Comparison of ENCODE assay signal across 2 cellular contexts in the genomic region with DNA sequence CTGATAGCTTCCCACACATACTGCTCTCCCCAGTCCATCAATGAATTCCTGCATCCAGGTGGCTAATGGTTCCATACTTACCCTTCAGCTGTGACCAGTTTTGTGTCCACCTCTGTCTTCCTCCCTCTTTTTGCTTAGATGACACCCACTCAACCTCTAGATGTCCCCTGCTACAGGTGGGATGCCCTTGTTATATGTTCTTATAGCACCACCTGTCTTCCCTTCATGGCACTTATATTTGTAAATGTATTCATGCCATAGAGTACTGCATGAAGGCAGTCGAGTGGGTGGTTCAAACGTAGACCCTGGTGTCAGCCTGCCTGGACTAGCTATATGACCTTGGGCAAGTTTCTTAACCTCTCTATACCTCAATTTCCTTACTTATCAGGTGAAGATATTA.
TF ChIP-seq lines count a peak whose summit lies in the region.

No MANE protein-coding gene starts in this region.

TF ChIP-seq in A549, 52 proteins besides CTCF, POLR2A, EP300 and RAD21 (continued from another document):
- no peak for TF ChIP-seq MAZ (IDR thresholded peaks at IDR 0.05; ENCODE audit: borderline replicate concordance, low read depth, low read length)
- no peak for TF ChIP-seq FOSB (CRISPR knock-in tag; IDR thresholded peaks at IDR 0.05)
- TF ChIP-seq, protein P1, sequence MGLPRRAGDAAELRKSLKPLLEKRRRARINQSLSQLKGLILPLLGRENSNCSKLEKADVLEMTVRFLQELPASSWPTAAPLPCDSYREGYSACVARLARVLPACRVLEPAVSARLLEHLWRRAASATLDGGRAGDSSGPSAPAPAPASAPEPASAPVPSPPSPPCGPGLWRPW (IDR thresholded peaks at IDR 0.05): no peak
- no peak for TF ChIP-seq FOXS1 (CRISPR knock-in tag; IDR thresholded peaks at IDR 0.05)
- no peak for TF ChIP-seq FOSL2 (IDR thresholded peaks at IDR 0.05)
- no peak for TF ChIP-seq FOSL2 (CRISPR knock-in tag; IDR thresholded peaks at IDR 0.05)
- TF ChIP-seq, protein P2, sequence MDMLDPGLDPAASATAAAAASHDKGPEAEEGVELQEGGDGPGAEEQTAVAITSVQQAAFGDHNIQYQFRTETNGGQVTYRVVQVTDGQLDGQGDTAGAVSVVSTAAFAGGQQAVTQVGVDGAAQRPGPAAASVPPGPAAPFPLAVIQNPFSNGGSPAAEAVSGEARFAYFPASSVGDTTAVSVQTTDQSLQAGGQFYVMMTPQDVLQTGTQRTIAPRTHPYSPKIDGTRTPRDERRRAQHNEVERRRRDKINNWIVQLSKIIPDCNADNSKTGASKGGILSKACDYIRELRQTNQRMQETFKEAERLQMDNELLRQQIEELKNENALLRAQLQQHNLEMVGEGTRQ (IDR thresholded peaks at IDR 0.05): no peak
- no peak for TF ChIP-seq RFX5 (IDR thresholded peaks at IDR 0.05)
- TF ChIP-seq, protein P3, sequence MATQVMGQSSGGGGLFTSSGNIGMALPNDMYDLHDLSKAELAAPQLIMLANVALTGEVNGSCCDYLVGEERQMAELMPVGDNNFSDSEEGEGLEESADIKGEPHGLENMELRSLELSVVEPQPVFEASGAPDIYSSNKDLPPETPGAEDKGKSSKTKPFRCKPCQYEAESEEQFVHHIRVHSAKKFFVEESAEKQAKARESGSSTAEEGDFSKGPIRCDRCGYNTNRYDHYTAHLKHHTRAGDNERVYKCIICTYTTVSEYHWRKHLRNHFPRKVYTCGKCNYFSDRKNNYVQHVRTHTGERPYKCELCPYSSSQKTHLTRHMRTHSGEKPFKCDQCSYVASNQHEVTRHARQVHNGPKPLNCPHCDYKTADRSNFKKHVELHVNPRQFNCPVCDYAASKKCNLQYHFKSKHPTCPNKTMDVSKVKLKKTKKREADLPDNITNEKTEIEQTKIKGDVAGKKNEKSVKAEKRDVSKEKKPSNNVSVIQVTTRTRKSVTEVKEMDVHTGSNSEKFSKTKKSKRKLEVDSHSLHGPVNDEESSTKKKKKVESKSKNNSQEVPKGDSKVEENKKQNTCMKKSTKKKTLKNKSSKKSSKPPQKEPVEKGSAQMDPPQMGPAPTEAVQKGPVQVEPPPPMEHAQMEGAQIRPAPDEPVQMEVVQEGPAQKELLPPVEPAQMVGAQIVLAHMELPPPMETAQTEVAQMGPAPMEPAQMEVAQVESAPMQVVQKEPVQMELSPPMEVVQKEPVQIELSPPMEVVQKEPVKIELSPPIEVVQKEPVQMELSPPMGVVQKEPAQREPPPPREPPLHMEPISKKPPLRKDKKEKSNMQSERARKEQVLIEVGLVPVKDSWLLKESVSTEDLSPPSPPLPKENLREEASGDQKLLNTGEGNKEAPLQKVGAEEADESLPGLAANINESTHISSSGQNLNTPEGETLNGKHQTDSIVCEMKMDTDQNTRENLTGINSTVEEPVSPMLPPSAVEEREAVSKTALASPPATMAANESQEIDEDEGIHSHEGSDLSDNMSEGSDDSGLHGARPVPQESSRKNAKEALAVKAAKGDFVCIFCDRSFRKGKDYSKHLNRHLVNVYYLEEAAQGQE (IDR thresholded peaks at IDR 0.05): no peak
- TF ChIP-seq, protein P4, sequence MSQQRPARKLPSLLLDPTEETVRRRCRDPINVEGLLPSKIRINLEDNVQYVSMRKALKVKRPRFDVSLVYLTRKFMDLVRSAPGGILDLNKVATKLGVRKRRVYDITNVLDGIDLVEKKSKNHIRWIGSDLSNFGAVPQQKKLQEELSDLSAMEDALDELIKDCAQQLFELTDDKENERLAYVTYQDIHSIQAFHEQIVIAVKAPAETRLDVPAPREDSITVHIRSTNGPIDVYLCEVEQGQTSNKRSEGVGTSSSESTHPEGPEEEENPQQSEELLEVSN (IDR thresholded peaks at IDR 0.05; ENCODE audit: borderline replicate concordance, low read depth): no peak

TF ChIP-seq in K562, 482 proteins besides CTCF, POLR2A, EP300 and RAD21 (continues in another document):
- TF ChIP-seq, protein P5, sequence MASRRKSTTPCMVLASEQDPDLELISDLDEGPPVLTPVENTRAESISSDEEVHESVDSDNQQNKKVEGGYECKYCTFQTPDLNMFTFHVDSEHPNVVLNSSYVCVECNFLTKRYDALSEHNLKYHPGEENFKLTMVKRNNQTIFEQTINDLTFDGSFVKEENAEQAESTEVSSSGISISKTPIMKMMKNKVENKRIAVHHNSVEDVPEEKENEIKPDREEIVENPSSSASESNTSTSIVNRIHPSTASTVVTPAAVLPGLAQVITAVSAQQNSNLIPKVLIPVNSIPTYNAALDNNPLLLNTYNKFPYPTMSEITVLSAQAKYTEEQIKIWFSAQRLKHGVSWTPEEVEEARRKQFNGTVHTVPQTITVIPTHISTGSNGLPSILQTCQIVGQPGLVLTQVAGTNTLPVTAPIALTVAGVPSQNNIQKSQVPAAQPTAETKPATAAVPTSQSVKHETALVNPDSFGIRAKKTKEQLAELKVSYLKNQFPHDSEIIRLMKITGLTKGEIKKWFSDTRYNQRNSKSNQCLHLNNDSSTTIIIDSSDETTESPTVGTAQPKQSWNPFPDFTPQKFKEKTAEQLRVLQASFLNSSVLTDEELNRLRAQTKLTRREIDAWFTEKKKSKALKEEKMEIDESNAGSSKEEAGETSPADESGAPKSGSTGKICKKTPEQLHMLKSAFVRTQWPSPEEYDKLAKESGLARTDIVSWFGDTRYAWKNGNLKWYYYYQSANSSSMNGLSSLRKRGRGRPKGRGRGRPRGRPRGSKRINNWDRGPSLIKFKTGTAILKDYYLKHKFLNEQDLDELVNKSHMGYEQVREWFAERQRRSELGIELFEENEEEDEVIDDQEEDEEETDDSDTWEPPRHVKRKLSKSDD (conservative IDR thresholded peaks at IDR 0.05; ENCODE audit: low read length): no peak
- TF ChIP-seq POLR3G (IDR thresholded peaks at IDR 0.05; ENCODE audit: extremely low read depth, insufficient read length, insufficient replicate concordance) (no peak), PHF8 (IDR thresholded peaks at IDR 0.05; ENCODE audit: borderline replicate concordance, low read length) (no peak), PCBP1 (IDR thresholded peaks at IDR 0.05; ENCODE audit: low read depth, low read length, poor library complexity, severe bottlenecking) (no peak), NR3C1 (CRISPR knock-in tag; IDR thresholded peaks at IDR 0.05) (no peak), ZNF3 (CRISPR knock-in tag; IDR thresholded peaks at IDR 0.05) (no peak), XRCC5 (IDR thresholded peaks at IDR 0.05; ENCODE audit: low read depth, low read length) (no peak), PHF20 (IDR thresholded peaks at IDR 0.05; ENCODE audit: partially characterized antibody) (no peak)
- TF ChIP-seq, protein P6, sequence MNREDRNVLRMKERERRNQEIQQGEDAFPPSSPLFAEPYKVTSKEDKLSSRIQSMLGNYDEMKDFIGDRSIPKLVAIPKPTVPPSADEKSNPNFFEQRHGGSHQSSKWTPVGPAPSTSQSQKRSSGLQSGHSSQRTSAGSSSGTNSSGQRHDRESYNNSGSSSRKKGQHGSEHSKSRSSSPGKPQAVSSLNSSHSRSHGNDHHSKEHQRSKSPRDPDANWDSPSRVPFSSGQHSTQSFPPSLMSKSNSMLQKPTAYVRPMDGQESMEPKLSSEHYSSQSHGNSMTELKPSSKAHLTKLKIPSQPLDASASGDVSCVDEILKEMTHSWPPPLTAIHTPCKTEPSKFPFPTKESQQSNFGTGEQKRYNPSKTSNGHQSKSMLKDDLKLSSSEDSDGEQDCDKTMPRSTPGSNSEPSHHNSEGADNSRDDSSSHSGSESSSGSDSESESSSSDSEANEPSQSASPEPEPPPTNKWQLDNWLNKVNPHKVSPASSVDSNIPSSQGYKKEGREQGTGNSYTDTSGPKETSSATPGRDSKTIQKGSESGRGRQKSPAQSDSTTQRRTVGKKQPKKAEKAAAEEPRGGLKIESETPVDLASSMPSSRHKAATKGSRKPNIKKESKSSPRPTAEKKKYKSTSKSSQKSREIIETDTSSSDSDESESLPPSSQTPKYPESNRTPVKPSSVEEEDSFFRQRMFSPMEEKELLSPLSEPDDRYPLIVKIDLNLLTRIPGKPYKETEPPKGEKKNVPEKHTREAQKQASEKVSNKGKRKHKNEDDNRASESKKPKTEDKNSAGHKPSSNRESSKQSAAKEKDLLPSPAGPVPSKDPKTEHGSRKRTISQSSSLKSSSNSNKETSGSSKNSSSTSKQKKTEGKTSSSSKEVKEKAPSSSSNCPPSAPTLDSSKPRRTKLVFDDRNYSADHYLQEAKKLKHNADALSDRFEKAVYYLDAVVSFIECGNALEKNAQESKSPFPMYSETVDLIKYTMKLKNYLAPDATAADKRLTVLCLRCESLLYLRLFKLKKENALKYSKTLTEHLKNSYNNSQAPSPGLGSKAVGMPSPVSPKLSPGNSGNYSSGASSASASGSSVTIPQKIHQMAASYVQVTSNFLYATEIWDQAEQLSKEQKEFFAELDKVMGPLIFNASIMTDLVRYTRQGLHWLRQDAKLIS (CRISPR knock-in tag; IDR thresholded peaks at IDR 0.05): no peak
- TF ChIP-seq, protein P7, sequence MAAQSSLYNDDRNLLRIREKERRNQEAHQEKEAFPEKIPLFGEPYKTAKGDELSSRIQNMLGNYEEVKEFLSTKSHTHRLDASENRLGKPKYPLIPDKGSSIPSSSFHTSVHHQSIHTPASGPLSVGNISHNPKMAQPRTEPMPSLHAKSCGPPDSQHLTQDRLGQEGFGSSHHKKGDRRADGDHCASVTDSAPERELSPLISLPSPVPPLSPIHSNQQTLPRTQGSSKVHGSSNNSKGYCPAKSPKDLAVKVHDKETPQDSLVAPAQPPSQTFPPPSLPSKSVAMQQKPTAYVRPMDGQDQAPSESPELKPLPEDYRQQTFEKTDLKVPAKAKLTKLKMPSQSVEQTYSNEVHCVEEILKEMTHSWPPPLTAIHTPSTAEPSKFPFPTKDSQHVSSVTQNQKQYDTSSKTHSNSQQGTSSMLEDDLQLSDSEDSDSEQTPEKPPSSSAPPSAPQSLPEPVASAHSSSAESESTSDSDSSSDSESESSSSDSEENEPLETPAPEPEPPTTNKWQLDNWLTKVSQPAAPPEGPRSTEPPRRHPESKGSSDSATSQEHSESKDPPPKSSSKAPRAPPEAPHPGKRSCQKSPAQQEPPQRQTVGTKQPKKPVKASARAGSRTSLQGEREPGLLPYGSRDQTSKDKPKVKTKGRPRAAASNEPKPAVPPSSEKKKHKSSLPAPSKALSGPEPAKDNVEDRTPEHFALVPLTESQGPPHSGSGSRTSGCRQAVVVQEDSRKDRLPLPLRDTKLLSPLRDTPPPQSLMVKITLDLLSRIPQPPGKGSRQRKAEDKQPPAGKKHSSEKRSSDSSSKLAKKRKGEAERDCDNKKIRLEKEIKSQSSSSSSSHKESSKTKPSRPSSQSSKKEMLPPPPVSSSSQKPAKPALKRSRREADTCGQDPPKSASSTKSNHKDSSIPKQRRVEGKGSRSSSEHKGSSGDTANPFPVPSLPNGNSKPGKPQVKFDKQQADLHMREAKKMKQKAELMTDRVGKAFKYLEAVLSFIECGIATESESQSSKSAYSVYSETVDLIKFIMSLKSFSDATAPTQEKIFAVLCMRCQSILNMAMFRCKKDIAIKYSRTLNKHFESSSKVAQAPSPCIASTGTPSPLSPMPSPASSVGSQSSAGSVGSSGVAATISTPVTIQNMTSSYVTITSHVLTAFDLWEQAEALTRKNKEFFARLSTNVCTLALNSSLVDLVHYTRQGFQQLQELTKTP (IDR thresholded peaks at IDR 0.05; ENCODE audit: low read depth in 1 of 2, partially characterized antibody in 2 of 2): no peak
- TF ChIP-seq, protein P8, sequence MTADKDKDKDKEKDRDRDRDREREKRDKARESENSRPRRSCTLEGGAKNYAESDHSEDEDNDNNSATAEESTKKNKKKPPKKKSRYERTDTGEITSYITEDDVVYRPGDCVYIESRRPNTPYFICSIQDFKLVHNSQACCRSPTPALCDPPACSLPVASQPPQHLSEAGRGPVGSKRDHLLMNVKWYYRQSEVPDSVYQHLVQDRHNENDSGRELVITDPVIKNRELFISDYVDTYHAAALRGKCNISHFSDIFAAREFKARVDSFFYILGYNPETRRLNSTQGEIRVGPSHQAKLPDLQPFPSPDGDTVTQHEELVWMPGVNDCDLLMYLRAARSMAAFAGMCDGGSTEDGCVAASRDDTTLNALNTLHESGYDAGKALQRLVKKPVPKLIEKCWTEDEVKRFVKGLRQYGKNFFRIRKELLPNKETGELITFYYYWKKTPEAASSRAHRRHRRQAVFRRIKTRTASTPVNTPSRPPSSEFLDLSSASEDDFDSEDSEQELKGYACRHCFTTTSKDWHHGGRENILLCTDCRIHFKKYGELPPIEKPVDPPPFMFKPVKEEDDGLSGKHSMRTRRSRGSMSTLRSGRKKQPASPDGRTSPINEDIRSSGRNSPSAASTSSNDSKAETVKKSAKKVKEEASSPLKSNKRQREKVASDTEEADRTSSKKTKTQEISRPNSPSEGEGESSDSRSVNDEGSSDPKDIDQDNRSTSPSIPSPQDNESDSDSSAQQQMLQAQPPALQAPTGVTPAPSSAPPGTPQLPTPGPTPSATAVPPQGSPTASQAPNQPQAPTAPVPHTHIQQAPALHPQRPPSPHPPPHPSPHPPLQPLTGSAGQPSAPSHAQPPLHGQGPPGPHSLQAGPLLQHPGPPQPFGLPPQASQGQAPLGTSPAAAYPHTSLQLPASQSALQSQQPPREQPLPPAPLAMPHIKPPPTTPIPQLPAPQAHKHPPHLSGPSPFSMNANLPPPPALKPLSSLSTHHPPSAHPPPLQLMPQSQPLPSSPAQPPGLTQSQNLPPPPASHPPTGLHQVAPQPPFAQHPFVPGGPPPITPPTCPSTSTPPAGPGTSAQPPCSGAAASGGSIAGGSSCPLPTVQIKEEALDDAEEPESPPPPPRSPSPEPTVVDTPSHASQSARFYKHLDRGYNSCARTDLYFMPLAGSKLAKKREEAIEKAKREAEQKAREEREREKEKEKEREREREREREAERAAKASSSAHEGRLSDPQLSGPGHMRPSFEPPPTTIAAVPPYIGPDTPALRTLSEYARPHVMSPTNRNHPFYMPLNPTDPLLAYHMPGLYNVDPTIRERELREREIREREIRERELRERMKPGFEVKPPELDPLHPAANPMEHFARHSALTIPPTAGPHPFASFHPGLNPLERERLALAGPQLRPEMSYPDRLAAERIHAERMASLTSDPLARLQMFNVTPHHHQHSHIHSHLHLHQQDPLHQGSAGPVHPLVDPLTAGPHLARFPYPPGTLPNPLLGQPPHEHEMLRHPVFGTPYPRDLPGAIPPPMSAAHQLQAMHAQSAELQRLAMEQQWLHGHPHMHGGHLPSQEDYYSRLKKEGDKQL (CRISPR knock-in tag; IDR thresholded peaks at IDR 0.05; ENCODE audit: borderline replicate concordance): no peak
- TF ChIP-seq, protein P9, sequence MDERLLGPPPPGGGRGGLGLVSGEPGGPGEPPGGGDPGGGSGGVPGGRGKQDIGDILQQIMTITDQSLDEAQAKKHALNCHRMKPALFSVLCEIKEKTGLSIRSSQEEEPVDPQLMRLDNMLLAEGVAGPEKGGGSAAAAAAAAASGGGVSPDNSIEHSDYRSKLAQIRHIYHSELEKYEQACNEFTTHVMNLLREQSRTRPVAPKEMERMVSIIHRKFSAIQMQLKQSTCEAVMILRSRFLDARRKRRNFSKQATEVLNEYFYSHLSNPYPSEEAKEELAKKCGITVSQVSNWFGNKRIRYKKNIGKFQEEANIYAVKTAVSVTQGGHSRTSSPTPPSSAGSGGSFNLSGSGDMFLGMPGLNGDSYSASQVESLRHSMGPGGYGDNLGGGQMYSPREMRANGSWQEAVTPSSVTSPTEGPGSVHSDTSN (CRISPR knock-in tag; IDR thresholded peaks at IDR 0.05; ENCODE audit: low read depth): no peak
- TF ChIP-seq, protein P9 (tag; conservative IDR thresholded peaks at IDR 0.05; ENCODE audit: low read depth): no peak
